Comparison of ENCODE assay signal across 1 cellular context in the genomic region with DNA sequence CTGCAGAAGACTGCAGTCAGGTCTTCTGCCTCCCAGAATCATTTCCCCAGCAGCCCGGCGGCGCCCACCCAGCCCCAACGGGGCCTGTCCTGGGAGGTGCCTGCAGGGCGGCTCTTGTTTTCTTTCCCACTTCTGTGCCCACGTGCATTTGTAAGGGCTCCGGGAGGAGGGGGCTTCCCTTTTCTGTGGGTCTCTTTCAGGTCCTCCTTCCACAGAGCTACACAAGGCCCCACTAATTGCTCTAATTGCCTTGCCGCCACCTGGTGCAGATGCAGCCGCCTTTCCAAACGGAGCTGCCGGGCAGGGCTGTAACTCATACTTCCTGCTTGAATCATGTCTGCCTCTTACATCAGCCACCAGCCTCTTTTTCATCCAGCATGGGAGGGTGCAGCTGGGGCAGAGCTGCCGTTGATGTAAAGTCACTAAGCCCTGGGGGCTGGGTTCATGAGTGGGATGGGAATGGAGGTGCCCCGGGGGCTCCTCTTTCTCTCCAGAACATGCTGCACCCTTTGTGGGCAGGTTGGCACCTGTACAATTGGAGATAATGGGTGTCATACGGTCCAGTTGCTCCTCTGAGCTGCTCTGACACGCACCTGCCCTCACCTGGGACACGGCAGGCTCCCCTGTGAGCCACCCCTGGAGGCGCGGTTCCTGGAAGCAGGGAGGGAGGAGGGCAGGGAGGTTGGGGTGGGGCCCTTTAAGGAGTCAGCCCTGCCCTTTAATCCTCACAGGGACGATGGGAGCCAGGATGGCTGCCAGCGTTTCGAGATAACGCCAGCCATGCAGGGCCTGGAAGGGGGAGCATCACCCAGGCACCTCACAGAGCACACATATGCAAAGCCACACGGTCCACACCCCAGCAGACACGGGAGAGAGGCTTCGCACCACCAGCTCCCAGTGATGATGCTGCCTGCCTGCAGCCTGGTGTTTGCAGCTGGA.
TF ChIP-seq lines count a peak whose summit lies in the region.

No MANE protein-coding gene starts in this region.

TF ChIP-seq in HepG2, 621 proteins besides CTCF, POLR2A, EP300 and RAD21 (continued from another document and continues in another):
- TF ChIP-seq, protein P1, sequence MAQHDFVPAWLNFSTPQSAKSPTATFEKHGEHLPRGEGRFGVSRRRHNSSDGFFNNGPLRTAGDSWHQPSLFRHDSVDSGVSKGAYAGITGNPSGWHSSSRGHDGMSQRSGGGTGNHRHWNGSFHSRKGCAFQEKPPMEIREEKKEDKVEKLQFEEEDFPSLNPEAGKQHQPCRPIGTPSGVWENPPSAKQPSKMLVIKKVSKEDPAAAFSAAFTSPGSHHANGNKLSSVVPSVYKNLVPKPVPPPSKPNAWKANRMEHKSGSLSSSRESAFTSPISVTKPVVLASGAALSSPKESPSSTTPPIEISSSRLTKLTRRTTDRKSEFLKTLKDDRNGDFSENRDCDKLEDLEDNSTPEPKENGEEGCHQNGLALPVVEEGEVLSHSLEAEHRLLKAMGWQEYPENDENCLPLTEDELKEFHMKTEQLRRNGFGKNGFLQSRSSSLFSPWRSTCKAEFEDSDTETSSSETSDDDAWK (CRISPR knock-in tag; IDR thresholded peaks at IDR 0.05), result no peak
- TF ChIP-seq PHF8 (CRISPR knock-in tag; IDR thresholded peaks at IDR 0.05) (peak; percentile 49; the same call in 1 of the 2 replicates), JUN (CRISPR knock-in tag; IDR thresholded peaks at IDR 0.05) (no peak; the same call in 1 of the 2 replicates), FOXC1 (CRISPR knock-in tag; IDR thresholded peaks at IDR 0.05; ENCODE audit: borderline replicate concordance) (no peak), CCDC6 (CRISPR knock-in tag; IDR thresholded peaks at IDR 0.05) (0 out of 2 replicates have a peak, but pooled peaks have one; percentile 64), FOXK1 (CRISPR knock-in tag; IDR thresholded peaks at IDR 0.05; ENCODE audit: borderline replicate concordance, low read depth) (peak; percentile 20; the same call in 1 of the 2 replicates), NR2C2 (CRISPR knock-in tag; IDR thresholded peaks at IDR 0.05; ENCODE audit: borderline replicate concordance) (peak; percentile 70), ZNF468 (CRISPR knock-in tag; IDR thresholded peaks at IDR 0.05) (no peak), ZNF337 (CRISPR knock-in tag; IDR thresholded peaks at IDR 0.05; ENCODE audit: borderline replicate concordance, low read depth) (no peak), SP140L (CRISPR knock-in tag; IDR thresholded peaks at IDR 0.05; ENCODE audit: borderline replicate concordance) (no peak), TGIF2 (CRISPR knock-in tag; IDR thresholded peaks at IDR 0.05) (peak; percentile 66; the same call in 1 of the 2 replicates), STAG1 (CRISPR knock-in tag; IDR thresholded peaks at IDR 0.05) (no peak), SIX4 (CRISPR knock-in tag; IDR thresholded peaks at IDR 0.05) (no peak), SIN3B (IDR thresholded peaks at IDR 0.05; ENCODE audit: low read length) (no peak), SOX5 (CRISPR knock-in tag; IDR thresholded peaks at IDR 0.05; ENCODE audit: borderline replicate concordance) (no peak), ZNF432 (CRISPR knock-in tag; IDR thresholded peaks at IDR 0.05; ENCODE audit: borderline replicate concordance) (no peak), ZSCAN29 (CRISPR knock-in tag; conservative IDR thresholded peaks at IDR 0.05) (no peak), ETV5 (CRISPR knock-in tag; IDR thresholded peaks at IDR 0.05; ENCODE audit: borderline replicate concordance) (peak; percentile 12; the same call in 1 of the 2 replicates), ZNF644 (CRISPR knock-in tag; IDR thresholded peaks at IDR 0.05; ENCODE audit: low read depth) (no peak), CHD4 (IDR thresholded peaks at IDR 0.05; ENCODE audit: borderline replicate concordance, low read length) (no peak), IKZF1 (IDR thresholded peaks at IDR 0.05) (no peak), ZNF761 (CRISPR knock-in tag; conservative IDR thresholded peaks at IDR 0.05) (no peak; the same call in 1 of the 2 replicates), ZNF547 (CRISPR knock-in tag; IDR thresholded peaks at IDR 0.05) (peak; percentile 13; the same call in 1 of the 2 replicates), ZSCAN12 (CRISPR knock-in tag; IDR thresholded peaks at IDR 0.05) (no peak), GABPA (IDR thresholded peaks at IDR 0.05; ENCODE audit: low read depth, low read length) (no peak), GABPA (CRISPR knock-in tag; IDR thresholded peaks at IDR 0.05; ENCODE audit: low read depth) (peak; percentile 49; the same call in 1 of the 2 replicates), KLF16 (CRISPR knock-in tag; IDR thresholded peaks at IDR 0.05) (peak in 1 of 2 experiments; percentile 77; a peak in 2 of 4 replicates), THAP11 (CRISPR knock-in tag; IDR thresholded peaks at IDR 0.05) (peak; percentile 72), GFI1 (CRISPR knock-in tag; IDR thresholded peaks at IDR 0.05; ENCODE audit: borderline replicate concordance) (no peak), ZIK1 (CRISPR knock-in tag; IDR thresholded peaks at IDR 0.05; ENCODE audit: borderline replicate concordance, low read depth) (0 out of 2 replicates have a peak, but pooled peaks have one; percentile 9), ZNF780A (CRISPR knock-in tag; IDR thresholded peaks at IDR 0.05) (0 out of 2 replicates have a peak, but pooled peaks have one; percentile 19)
- TF ChIP-seq, protein P2, sequence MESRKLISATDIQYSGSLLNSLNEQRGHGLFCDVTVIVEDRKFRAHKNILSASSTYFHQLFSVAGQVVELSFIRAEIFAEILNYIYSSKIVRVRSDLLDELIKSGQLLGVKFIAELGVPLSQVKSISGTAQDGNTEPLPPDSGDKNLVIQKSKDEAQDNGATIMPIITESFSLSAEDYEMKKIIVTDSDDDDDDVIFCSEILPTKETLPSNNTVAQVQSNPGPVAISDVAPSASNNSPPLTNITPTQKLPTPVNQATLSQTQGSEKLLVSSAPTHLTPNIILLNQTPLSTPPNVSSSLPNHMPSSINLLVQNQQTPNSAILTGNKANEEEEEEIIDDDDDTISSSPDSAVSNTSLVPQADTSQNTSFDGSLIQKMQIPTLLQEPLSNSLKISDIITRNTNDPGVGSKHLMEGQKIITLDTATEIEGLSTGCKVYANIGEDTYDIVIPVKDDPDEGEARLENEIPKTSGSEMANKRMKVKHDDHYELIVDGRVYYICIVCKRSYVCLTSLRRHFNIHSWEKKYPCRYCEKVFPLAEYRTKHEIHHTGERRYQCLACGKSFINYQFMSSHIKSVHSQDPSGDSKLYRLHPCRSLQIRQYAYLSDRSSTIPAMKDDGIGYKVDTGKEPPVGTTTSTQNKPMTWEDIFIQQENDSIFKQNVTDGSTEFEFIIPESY (CRISPR knock-in tag; IDR thresholded peaks at IDR 0.05), result peak; percentile 46; the same call in 1 of the 2 replicates
- TF ChIP-seq, protein P3, sequence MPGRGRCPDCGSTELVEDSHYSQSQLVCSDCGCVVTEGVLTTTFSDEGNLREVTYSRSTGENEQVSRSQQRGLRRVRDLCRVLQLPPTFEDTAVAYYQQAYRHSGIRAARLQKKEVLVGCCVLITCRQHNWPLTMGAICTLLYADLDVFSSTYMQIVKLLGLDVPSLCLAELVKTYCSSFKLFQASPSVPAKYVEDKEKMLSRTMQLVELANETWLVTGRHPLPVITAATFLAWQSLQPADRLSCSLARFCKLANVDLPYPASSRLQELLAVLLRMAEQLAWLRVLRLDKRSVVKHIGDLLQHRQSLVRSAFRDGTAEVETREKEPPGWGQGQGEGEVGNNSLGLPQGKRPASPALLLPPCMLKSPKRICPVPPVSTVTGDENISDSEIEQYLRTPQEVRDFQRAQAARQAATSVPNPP (CRISPR knock-in tag; IDR thresholded peaks at IDR 0.05), result no peak
- TF ChIP-seq, protein P4, sequence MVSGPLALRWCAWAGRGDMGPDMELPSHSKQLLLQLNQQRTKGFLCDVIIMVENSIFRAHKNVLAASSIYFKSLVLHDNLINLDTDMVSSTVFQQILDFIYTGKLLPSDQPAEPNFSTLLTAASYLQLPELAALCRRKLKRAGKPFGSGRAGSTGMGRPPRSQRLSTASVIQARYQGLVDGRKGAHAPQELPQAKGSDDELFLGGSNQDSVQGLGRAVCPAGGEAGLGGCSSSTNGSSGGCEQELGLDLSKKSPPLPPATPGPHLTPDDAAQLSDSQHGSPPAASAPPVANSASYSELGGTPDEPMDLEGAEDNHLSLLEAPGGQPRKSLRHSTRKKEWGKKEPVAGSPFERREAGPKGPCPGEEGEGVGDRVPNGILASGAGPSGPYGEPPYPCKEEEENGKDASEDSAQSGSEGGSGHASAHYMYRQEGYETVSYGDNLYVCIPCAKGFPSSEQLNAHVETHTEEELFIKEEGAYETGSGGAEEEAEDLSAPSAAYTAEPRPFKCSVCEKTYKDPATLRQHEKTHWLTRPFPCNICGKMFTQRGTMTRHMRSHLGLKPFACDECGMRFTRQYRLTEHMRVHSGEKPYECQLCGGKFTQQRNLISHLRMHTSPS (CRISPR knock-in tag; IDR thresholded peaks at IDR 0.05; ENCODE audit: low read depth), result peak; percentile 64; the same call in 1 of the 2 replicates
- TF ChIP-seq, protein P5, sequence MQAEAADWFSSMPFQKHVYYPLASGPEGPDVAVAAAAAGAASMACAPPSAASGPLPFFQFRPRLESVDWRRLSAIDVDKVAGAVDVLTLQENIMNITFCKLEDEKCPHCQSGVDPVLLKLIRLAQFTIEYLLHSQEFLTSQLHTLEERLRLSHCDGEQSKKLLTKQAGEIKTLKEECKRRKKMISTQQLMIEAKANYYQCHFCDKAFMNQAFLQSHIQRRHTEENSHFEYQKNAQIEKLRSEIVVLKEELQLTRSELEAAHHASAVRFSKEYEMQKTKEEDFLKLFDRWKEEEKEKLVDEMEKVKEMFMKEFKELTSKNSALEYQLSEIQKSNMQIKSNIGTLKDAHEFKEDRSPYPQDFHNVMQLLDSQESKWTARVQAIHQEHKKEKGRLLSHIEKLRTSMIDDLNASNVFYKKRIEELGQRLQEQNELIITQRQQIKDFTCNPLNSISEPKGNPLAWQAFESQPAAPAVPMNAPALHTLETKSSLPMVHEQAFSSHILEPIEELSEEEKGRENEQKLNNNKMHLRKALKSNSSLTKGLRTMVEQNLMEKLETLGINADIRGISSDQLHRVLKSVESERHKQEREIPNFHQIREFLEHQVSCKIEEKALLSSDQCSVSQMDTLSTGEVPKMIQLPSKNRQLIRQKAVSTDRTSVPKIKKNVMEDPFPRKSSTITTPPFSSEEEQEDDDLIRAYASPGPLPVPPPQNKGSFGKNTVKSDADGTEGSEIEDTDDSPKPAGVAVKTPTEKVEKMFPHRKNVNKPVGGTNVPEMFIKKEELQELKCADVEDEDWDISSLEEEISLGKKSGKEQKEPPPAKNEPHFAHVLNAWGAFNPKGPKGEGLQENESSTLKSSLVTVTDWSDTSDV (CRISPR knock-in tag; IDR thresholded peaks at IDR 0.05), result no peak
- TF ChIP-seq, protein P6, sequence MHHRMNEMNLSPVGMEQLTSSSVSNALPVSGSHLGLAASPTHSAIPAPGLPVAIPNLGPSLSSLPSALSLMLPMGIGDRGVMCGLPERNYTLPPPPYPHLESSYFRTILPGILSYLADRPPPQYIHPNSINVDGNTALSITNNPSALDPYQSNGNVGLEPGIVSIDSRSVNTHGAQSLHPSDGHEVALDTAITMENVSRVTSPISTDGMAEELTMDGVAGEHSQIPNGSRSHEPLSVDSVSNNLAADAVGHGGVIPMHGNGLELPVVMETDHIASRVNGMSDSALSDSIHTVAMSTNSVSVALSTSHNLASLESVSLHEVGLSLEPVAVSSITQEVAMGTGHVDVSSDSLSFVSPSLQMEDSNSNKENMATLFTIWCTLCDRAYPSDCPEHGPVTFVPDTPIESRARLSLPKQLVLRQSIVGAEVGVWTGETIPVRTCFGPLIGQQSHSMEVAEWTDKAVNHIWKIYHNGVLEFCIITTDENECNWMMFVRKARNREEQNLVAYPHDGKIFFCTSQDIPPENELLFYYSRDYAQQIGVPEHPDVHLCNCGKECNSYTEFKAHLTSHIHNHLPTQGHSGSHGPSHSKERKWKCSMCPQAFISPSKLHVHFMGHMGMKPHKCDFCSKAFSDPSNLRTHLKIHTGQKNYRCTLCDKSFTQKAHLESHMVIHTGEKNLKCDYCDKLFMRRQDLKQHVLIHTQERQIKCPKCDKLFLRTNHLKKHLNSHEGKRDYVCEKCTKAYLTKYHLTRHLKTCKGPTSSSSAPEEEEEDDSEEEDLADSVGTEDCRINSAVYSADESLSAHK (CRISPR knock-in tag; IDR thresholded peaks at IDR 0.05; ENCODE audit: borderline replicate concordance), result no peak
- TF ChIP-seq, protein P7, sequence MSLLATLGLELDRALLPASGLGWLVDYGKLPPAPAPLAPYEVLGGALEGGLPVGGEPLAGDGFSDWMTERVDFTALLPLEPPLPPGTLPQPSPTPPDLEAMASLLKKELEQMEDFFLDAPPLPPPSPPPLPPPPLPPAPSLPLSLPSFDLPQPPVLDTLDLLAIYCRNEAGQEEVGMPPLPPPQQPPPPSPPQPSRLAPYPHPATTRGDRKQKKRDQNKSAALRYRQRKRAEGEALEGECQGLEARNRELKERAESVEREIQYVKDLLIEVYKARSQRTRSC (CRISPR knock-in tag; IDR thresholded peaks at IDR 0.05; ENCODE audit: low read depth), result no peak
- TF ChIP-seq, protein P8, sequence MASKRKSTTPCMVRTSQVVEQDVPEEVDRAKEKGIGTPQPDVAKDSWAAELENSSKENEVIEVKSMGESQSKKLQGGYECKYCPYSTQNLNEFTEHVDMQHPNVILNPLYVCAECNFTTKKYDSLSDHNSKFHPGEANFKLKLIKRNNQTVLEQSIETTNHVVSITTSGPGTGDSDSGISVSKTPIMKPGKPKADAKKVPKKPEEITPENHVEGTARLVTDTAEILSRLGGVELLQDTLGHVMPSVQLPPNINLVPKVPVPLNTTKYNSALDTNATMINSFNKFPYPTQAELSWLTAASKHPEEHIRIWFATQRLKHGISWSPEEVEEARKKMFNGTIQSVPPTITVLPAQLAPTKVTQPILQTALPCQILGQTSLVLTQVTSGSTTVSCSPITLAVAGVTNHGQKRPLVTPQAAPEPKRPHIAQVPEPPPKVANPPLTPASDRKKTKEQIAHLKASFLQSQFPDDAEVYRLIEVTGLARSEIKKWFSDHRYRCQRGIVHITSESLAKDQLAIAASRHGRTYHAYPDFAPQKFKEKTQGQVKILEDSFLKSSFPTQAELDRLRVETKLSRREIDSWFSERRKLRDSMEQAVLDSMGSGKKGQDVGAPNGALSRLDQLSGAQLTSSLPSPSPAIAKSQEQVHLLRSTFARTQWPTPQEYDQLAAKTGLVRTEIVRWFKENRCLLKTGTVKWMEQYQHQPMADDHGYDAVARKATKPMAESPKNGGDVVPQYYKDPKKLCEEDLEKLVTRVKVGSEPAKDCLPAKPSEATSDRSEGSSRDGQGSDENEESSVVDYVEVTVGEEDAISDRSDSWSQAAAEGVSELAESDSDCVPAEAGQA (IDR thresholded peaks at IDR 0.05; ENCODE audit: low read depth), result no peak
- TF ChIP-seq, protein P8 (CRISPR knock-in tag; IDR thresholded peaks at IDR 0.05; ENCODE audit: borderline replicate concordance), result no peak
